18 cellular contexts compared by ENCODE assay signal in genomic region chr14:100472094-100472455, GRCh38.
A peak's percentile ranks its signal among the peaks of the same experiment; 100 is the strongest.
DNase-seq lines count a peak whose midpoint lies in the region; ATAC-seq and TF ChIP-seq lines count a peak whose summit lies in the region.
"Had no signal": no experiment of that assay in that cellular context is flagged by ENCODE, and none has a peak within 500 bp of the region (broad histone marks: within the 10 kb centered on the region; RNA-seq: fewer than 3 reads in every experiment).

No MANE protein-coding gene starts in this region.

- POLR2A ChIA-PET in CD8-positive, alpha-beta T cell (lab: Charles Lee) = no interaction called here

- H3K27ac Mint-ChIP-seq in CD8-positive, alpha-beta T cell = no peak overlapping the region
- H3K27ac Mint-ChIP-seq: activated B cell treated with CpG ODN at 0.5 μM for 24 hours; activated CD8-positive, alpha-beta T cell treated with anti-CD3 and anti-CD28 coated beads, Interleukin-2, amount 10 ng/mL, durations not matched to agents 7 days and 5 days; activated naive CD8-positive, alpha-beta T cell treated with anti-CD3 and anti-CD28 coated beads for 36 hours; nephron progenitor cell had no signal

- no peak for ATAC-seq in GM18520 (IDR thresholded peaks at IDR 0.05; ENCODE audit: unreplicated experiment)
- no peak for ATAC-seq in CD8-positive, alpha-beta T cell
- ATAC-seq: activated CD8-positive, alpha-beta T cell treated with anti-CD3 and anti-CD28 coated beads, Interleukin-2, amount 10 ng/mL, durations not matched to agents 7 days and 5 days had no signal

- no peaks in the 10 kb centered on the region for H3K27me3 ChIP-seq in BE2C
- H3K27me3 ChIP-seq in CD8-positive, alpha-beta T cell (ENCODE audit: insufficient read depth, low read length) = no peaks in the 10 kb centered on the region
- H3K27me3 ChIP-seq: brain microvascular endothelial cell, SJCRH30 had no signal

- H3K4me1 Mint-ChIP-seq in CD8-positive, alpha-beta T cell (ENCODE audit: low read depth) = peaks cover 5% of the 10 kb centered on the region
- H3K4me1 Mint-ChIP-seq: activated B cell treated with CpG ODN at 0.5 μM for 24 hours had no signal

- no peak for TF ChIP-seq CTCF in BE2C (IDR thresholded peaks at IDR 0.05; ENCODE audit: low read depth, low read length)
- TF ChIP-seq CTCF in CD8-positive, alpha-beta T cell (IDR thresholded peaks at IDR 0.05) = no peak

- DNase-seq in BE2C (no peak), NCI-H1105 (lab: John Stamatoyannopoulos, UW) (peak; percentile 80), NCI-H2171 (lab: John Stamatoyannopoulos, UW) (peak; percentile 98), SHP77 treated with DMSO at 0.1 percent for 48 hours (lab: John Stamatoyannopoulos, UW) (peak; percentile 95), ACHN (no peak), NCI-H2196 (lab: John Stamatoyannopoulos, UW; ENCODE audit: unreplicated experiment) (no peak)
- DNase-seq in CD8-positive, alpha-beta T cell = no peak
- DNase-seq: 8988T; activated B cell treated with CpG ODN at 0.5 μM for 24 hours; activated CD8-positive, alpha-beta T cell treated with anti-CD3 and anti-CD28 coated beads, Interleukin-2, amount 10 ng/mL, durations not matched to agents 7 days and 5 days; activated naive CD8-positive, alpha-beta T cell treated with anti-CD3 and anti-CD28 coated beads for 36 hours; brain microvascular endothelial cell; C1 segment of cervical spinal cord; foreskin melanocyte; midbrain; nephron progenitor cell had no signal

- H3K4me3 ChIP-seq in BE2C (ENCODE audit: low read depth, low read length) = peak overlapping the region; percentile 19; the same call in 1 of the 2 replicates
- H3K4me3 ChIP-seq in CD8-positive, alpha-beta T cell (ENCODE audit: low read depth, low read length) = no peak overlapping the region
- H3K4me3 ChIP-seq: SJCRH30 had no signal

- H3K36me3 ChIP-seq in BE2C = no peaks in the 10 kb centered on the region; the same call in 1 of the 2 replicates
- H3K36me3 ChIP-seq in CD8-positive, alpha-beta T cell (ENCODE audit: insufficient read depth, low read length) = no peaks in the 10 kb centered on the region
- H3K36me3 ChIP-seq: brain microvascular endothelial cell, SJCRH30 had no signal

- CTCF ChIA-PET in CD8-positive, alpha-beta T cell (lab: Charles Lee) = no interaction called here

- H3K9me3 Mint-ChIP-seq in CD8-positive, alpha-beta T cell = no peaks in the 10 kb centered on the region
- H3K9me3 Mint-ChIP-seq: activated B cell treated with CpG ODN at 0.5 μM for 24 hours; activated naive CD8-positive, alpha-beta T cell treated with anti-CD3 and anti-CD28 coated beads for 36 hours; nephron progenitor cell had no signal

- H3K9me3 ChIP-seq in BE2C = no peaks in the 10 kb centered on the region
- H3K9me3 ChIP-seq in CD8-positive, alpha-beta T cell (ENCODE audit: low read length) = no peaks in the 10 kb centered on the region
- H3K9me3 ChIP-seq: SJCRH30 had no signal

- intact Hi-C loops in CD8-positive, alpha-beta T cell (cut with DNase I, micrococcal nuclease) = no loop called here

- no peak overlapping the region for H3K4me3 Mint-ChIP-seq in CD8-positive, alpha-beta T cell
- H3K4me3 Mint-ChIP-seq: activated B cell treated with CpG ODN at 0.5 μM for 24 hours; activated CD8-positive, alpha-beta T cell treated with anti-CD3 and anti-CD28 coated beads, Interleukin-2, amount 10 ng/mL, durations not matched to agents 7 days and 5 days; activated naive CD8-positive, alpha-beta T cell treated with anti-CD3 and anti-CD28 coated beads for 36 hours; nephron progenitor cell had no signal

- no peak overlapping the region for H3K27ac ChIP-seq in CD8-positive, alpha-beta T cell (ENCODE audit: low read depth, low read length)
- H3K27ac ChIP-seq: brain microvascular endothelial cell, SJCRH30 had no signal

- peaks cover 24% of the 10 kb centered on the region for H3K36me3 Mint-ChIP-seq in CD8-positive, alpha-beta T cell

- no peaks in the 10 kb centered on the region for H3K27me3 Mint-ChIP-seq in CD8-positive, alpha-beta T cell (ENCODE audit: low read depth)
- H3K27me3 Mint-ChIP-seq: activated B cell treated with CpG ODN at 0.5 μM for 24 hours; activated naive CD8-positive, alpha-beta T cell treated with anti-CD3 and anti-CD28 coated beads for 36 hours had no signal

- in situ Hi-C loops in ACHN (cut with HindIII; ENCODE audit: low pct_ligation_motif_present, low pct_unique_long_range_greater_than_20kb, low sequenced_read_pairs) = no loop called here

- H3K4me1 ChIP-seq in BE2C = peaks cover 40% of the 10 kb centered on the region
- no peaks in the 10 kb centered on the region for H3K4me1 ChIP-seq in CD8-positive, alpha-beta T cell (ENCODE audit: insufficient read depth, low read length)

Comparison
In these comparisons a context has a peak if more than half of its experiments do, and no peak if none do; other contexts are left out.
1. DNase-seq: peak in NCI-H1105 (single experiment), NCI-H2171 (single experiment) and SHP77 treated with DMSO at 0.1 percent for 48 hours (single experiment); none in BE2C (single experiment), CD8-positive, alpha-beta T cell (0 of 7), ACHN (single experiment) and NCI-H2196 (single experiment).